Comparison of ENCODE assay signal across 24 cellular contexts in the genomic region with DNA sequence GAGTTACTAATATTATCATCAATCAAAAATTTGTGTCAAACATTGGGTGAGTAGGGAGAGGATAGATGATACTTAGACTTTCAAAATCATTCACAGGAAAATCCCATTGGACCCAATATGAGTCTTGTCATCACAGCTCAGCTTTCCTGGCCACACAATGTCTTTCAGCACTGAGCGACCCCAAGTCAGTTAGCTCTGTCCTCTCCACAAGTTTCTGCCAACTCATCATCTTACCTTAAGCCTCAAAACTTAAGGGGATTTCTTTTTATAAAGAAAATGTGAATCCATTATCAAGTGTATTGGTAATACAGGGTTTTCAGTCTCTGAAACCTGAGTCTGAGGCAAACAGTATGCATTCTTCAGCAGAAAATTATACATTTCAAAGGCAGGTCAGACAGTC. TPM values are rescaled to one million over a fixed set of nuclear protein-coding genes. Genes with fewer than 3 reads are reported as not detected.
DNase-seq lines count a peak whose midpoint lies in the region; ATAC-seq, FAIRE-seq and TF ChIP-seq lines count a peak whose summit lies in the region.
"Had no signal": no experiment of that assay in that cellular context is flagged by ENCODE, and none has a peak within 500 bp of the region (broad histone marks: within the 10 kb centered on the region; RNA-seq: fewer than 3 reads in every experiment).

No MANE protein-coding gene starts in this region.

- no peak overlapping the region for H3K27ac ChIP-seq in A549
- no peak overlapping the region for H3K27ac ChIP-seq in GM23338 (ENCODE audit: low read depth)
- H3K27ac ChIP-seq in tibial nerve: no peak overlapping the region

- TF ChIP-seq RAD21 in A549 (conservative IDR thresholded peaks at IDR 0.05 in 1 of 2, IDR thresholded peaks at IDR 0.05 in 1 of 2): no peak

- TF ChIP-seq EP300 in A549 (IDR thresholded peaks at IDR 0.05) (no peak), tibial nerve (IDR thresholded peaks at IDR 0.05) (no peak)

- H3K36me3 ChIP-seq in GM23338 (ENCODE audit: insufficient read depth) (no peaks in the 10 kb centered on the region), tibial nerve (peaks cover 0 to 61% (median 0%) of the 10 kb centered on the region in 3 donors)
- H3K36me3 ChIP-seq: BE2C had no signal

- no peak overlapping the region for H3K4me3 Mint-ChIP-seq in activated T-cell treated with anti-CD3 and anti-CD28 coated beads, Interleukin-2, amount 50 U/mL, for 24 hours
- no peak overlapping the region for H3K4me3 Mint-ChIP-seq in activated T-cell treated with anti-CD3 and anti-CD28 coated beads, Interleukin-2, amount 50 U/mL, for 4 hours
- H3K4me3 Mint-ChIP-seq in GM23338 (no peak overlapping the region), immature natural killer cell (no peak overlapping the region)
- no peak overlapping the region for H3K4me3 Mint-ChIP-seq in activated T-helper 1 cell treated with anti-CD3 and anti-CD28 coated beads, Interleukin-12 subunit alpha, Interleukin-12 subunit beta, Interleukin-2, Interleukin-4 antibody, amounts not matched to agents 30 ng/mL and 10 ng/mL and 1 ng/mL, durations not matched to agents 14 hours and 24 hours and 36 hours
- H3K4me3 Mint-ChIP-seq: H9, HFFc6, IgD-negative memory B cell had no signal

- H3K27me3 Mint-ChIP-seq in activated T-cell treated with anti-CD3 and anti-CD28 coated beads, Interleukin-2, amount 50 U/mL, for 24 hours: no peaks in the 10 kb centered on the region
- H3K27me3 Mint-ChIP-seq in activated T-cell treated with anti-CD3 and anti-CD28 coated beads, Interleukin-2, amount 50 U/mL, for 4 hours (ENCODE audit: low read depth): no peaks in the 10 kb centered on the region
- no peaks in the 10 kb centered on the region for H3K27me3 Mint-ChIP-seq in GM23338 (ENCODE audit: insufficient read depth, low read depth, poor library complexity)
- no peaks in the 10 kb centered on the region for H3K27me3 Mint-ChIP-seq in activated T-helper 1 cell treated with anti-CD3 and anti-CD28 coated beads, Interleukin-12 subunit alpha, Interleukin-12 subunit beta, Interleukin-2, Interleukin-4 antibody, amounts not matched to agents 30 ng/mL and 10 ng/mL and 1 ng/mL, durations not matched to agents 14 hours and 24 hours and 36 hours (ENCODE audit: insufficient read depth)
- H3K27me3 Mint-ChIP-seq in immature natural killer cell (ENCODE audit: low read depth in 3 of 3): peaks cover 0 to 3% (median 0%) of the 10 kb centered on the region in 3 donors
- H3K27me3 Mint-ChIP-seq: IgD-negative memory B cell had no signal

- H3K4me2 ChIP-seq in A549 (no peak overlapping the region), GM23338 (no peak overlapping the region)

- no peaks in the 10 kb centered on the region for H3K79me2 ChIP-seq in GM23338 (replicated peaks; ENCODE audit: insufficient read depth)

- H3K9me3 ChIP-seq in A549 (no peaks in the 10 kb centered on the region), tibial nerve (no peaks in the 10 kb centered on the region)
- H3K9me3 ChIP-seq: BE2C had no signal

- H3K9me2 ChIP-seq in GM23338 (ENCODE audit: insufficient read depth): no peaks in the 10 kb centered on the region

- POLR2A ChIA-PET in A549 (lab: Yijun Ruan, JAX): no interaction called here

- H2AFZ ChIP-seq in GM23338: no peak overlapping the region

- no peak for ATAC-seq in activated T-cell treated with anti-CD3 and anti-CD28 coated beads, Interleukin-2, amount 50 U/mL, for 4 hours
- no peak for ATAC-seq in A549
- ATAC-seq in GM23338: no peak
- ATAC-seq in HG03469 (IDR thresholded peaks at IDR 0.05; ENCODE audit: unreplicated experiment): no peak

- H3K9me3 Mint-ChIP-seq in activated T-cell treated with anti-CD3 and anti-CD28 coated beads, Interleukin-2, amount 50 U/mL, for 24 hours: no peaks in the 10 kb centered on the region
- H3K9me3 Mint-ChIP-seq in activated T-cell treated with anti-CD3 and anti-CD28 coated beads, Interleukin-2, amount 50 U/mL, for 4 hours: no peaks in the 10 kb centered on the region
- H3K9me3 Mint-ChIP-seq in GM23338 (no peaks in the 10 kb centered on the region), immature natural killer cell (no peaks in the 10 kb centered on the region)
- H3K9me3 Mint-ChIP-seq in activated T-helper 1 cell treated with anti-CD3 and anti-CD28 coated beads, Interleukin-12 subunit alpha, Interleukin-12 subunit beta, Interleukin-2, Interleukin-4 antibody, amounts not matched to agents 30 ng/mL and 10 ng/mL and 1 ng/mL, durations not matched to agents 14 hours and 24 hours and 36 hours: no peaks in the 10 kb centered on the region
- H3K9me3 Mint-ChIP-seq: H9, HFFc6, IgD-negative memory B cell had no signal

- TF ChIP-seq CTCF in A549 (IDR thresholded peaks at IDR 0.05) (no peak), GM23338 (conservative IDR thresholded peaks at IDR 0.05; ENCODE audit: low read depth in 2 of 2) (no peak), tibial nerve (IDR thresholded peaks at IDR 0.05) (no peak)

- peaks cover 68% of the 10 kb centered on the region for H3K36me3 Mint-ChIP-seq in activated T-cell treated with anti-CD3 and anti-CD28 coated beads, Interleukin-2, amount 50 U/mL, for 24 hours (ENCODE audit: low read depth)
- peaks cover 37% of the 10 kb centered on the region for H3K36me3 Mint-ChIP-seq in activated T-cell treated with anti-CD3 and anti-CD28 coated beads, Interleukin-2, amount 50 U/mL, for 4 hours (ENCODE audit: insufficient read depth)
- no peaks in the 10 kb centered on the region for H3K36me3 Mint-ChIP-seq in GM23338 (ENCODE audit: low read depth)
- H3K36me3 Mint-ChIP-seq in activated T-helper 1 cell treated with anti-CD3 and anti-CD28 coated beads, Interleukin-12 subunit alpha, Interleukin-12 subunit beta, Interleukin-2, Interleukin-4 antibody, amounts not matched to agents 30 ng/mL and 10 ng/mL and 1 ng/mL, durations not matched to agents 14 hours and 24 hours and 36 hours (ENCODE audit: low read depth): peaks cover 25% of the 10 kb centered on the region
- peaks cover 10 to 22% (median 10%) of the 10 kb centered on the region in 3 donors for H3K36me3 Mint-ChIP-seq in immature natural killer cell

- TF ChIP-seq POLR2A in A549 (IDR thresholded peaks at IDR 0.05; ENCODE audit: low read length) (no peak), tibial nerve (IDR thresholded peaks at IDR 0.05) (no peak)

- no peak for FAIRE-seq in A549 (lab: Jason Lieb, UNC)
- FAIRE-seq: D721Med had no signal

- WGBS in A549 (ENCODE audit: missing lambda C conversion rate): 100% methylated on average over 1 of the region's 1 CpG
- 91 to 100% methylated on average over 1 of the region's 1 CpG for WGBS in tibial nerve, 2 donors

- no peaks in the 10 kb centered on the region for H4K20me1 ChIP-seq in GM23338 (replicated peaks; ENCODE audit: insufficient read depth)

- H3K4me1 Mint-ChIP-seq in activated T-cell treated with anti-CD3 and anti-CD28 coated beads, Interleukin-2, amount 50 U/mL, for 24 hours (ENCODE audit: low read depth): peaks cover 58% of the 10 kb centered on the region
- H3K4me1 Mint-ChIP-seq in activated T-cell treated with anti-CD3 and anti-CD28 coated beads, Interleukin-2, amount 50 U/mL, for 4 hours (ENCODE audit: low read depth): peaks cover 30% of the 10 kb centered on the region
- H3K4me1 Mint-ChIP-seq in GM23338 (no peaks in the 10 kb centered on the region), immature natural killer cell (peaks cover 30 to 39% of the 10 kb centered on the region in 2 donors)
- H3K4me1 Mint-ChIP-seq in activated T-helper 1 cell treated with anti-CD3 and anti-CD28 coated beads, Interleukin-12 subunit alpha, Interleukin-12 subunit beta, Interleukin-2, Interleukin-4 antibody, amounts not matched to agents 30 ng/mL and 10 ng/mL and 1 ng/mL, durations not matched to agents 14 hours and 24 hours and 36 hours (ENCODE audit: low read depth): peaks cover 51% of the 10 kb centered on the region
- H3K4me1 Mint-ChIP-seq: H9 had no signal

- H3K4me1 ChIP-seq in A549 (peaks cover 14% of the 10 kb centered on the region), GM23338 (ENCODE audit: insufficient read depth) (no peaks in the 10 kb centered on the region; the same call in 1 of the 2 replicates), tibial nerve (no peaks in the 10 kb centered on the region)

- no peaks in the 10 kb centered on the region for H3F3A ChIP-seq in GM23338 (replicated peaks; ENCODE audit: low read depth)

- intact Hi-C loops in activated T-helper 1 cell treated with anti-CD3 and anti-CD28 coated beads, Interleukin-12 subunit alpha, Interleukin-12 subunit beta, Interleukin-2, Interleukin-4 antibody, amounts not matched to agents 30 ng/mL and 10 ng/mL and 1 ng/mL, durations not matched to agents 14 hours and 24 hours and 36 hours (cut with micrococcal nuclease): no loop called here

- no peaks in the 10 kb centered on the region for H3K27me3 ChIP-seq in GM23338 (ENCODE audit: insufficient read depth)
- no peaks in the 10 kb centered on the region for H3K27me3 ChIP-seq in tibial nerve
- H3K27me3 ChIP-seq: BE2C had no signal

- H3K4me3 ChIP-seq in A549 (no peak overlapping the region), GM23338 (no peak overlapping the region), tibial nerve (no peak overlapping the region)

- no peak for DNase-seq in activated T-cell treated with anti-CD3 and anti-CD28 coated beads, Interleukin-2, amount 50 U/mL, for 24 hours
- DNase-seq in activated T-cell treated with anti-CD3 and anti-CD28 coated beads, Interleukin-2, amount 50 U/mL, for 4 hours: no peak
- DNase-seq in A549 (ENCODE audit: low read depth in 1 of 2, low spot score in 1 of 2) (no peak), GM23338 (ENCODE audit: low spot score) (no peak), tibial nerve (ENCODE audit: low spot score in 2 of 2) (no peak), immature natural killer cell (no peak)
- DNase-seq in activated T-helper 1 cell treated with anti-CD3 and anti-CD28 coated beads, Interleukin-12 subunit alpha, Interleukin-12 subunit beta, Interleukin-2, Interleukin-4 antibody, amounts not matched to agents 30 ng/mL and 10 ng/mL and 1 ng/mL, durations not matched to agents 14 hours and 24 hours and 36 hours (ENCODE audit: low spot score): no peak
- DNase-seq: BE2C, DMS53, GDM1, H9, HFFc6, Karpas-422, NCI-H1694, NCI-H2081, NCI-H2171, NCI-H345, NCI-H524, NCI-H774, OCI-M1, Right ventricle myocardium superior had no signal

- H3K27ac Mint-ChIP-seq in activated T-cell treated with anti-CD3 and anti-CD28 coated beads, Interleukin-2, amount 50 U/mL, for 24 hours: peak overlapping the region; percentile 95
- H3K27ac Mint-ChIP-seq in GM23338 (peak overlapping the region; percentile 80; the same call in 1 of the 2 replicates), immature natural killer cell (no peak overlapping the region)
- H3K27ac Mint-ChIP-seq in activated T-helper 1 cell treated with anti-CD3 and anti-CD28 coated beads, Interleukin-12 subunit alpha, Interleukin-12 subunit beta, Interleukin-2, Interleukin-4 antibody, amounts not matched to agents 30 ng/mL and 10 ng/mL and 1 ng/mL, durations not matched to agents 14 hours and 24 hours and 36 hours: peak overlapping the region; percentile 56
- H3K27ac Mint-ChIP-seq: H9, HFFc6, IgD-negative memory B cell had no signal

- CTCF ChIA-PET in A549 (lab: Yijun Ruan, JAX): no interaction called here

RNA-seq across cellular contexts. Expression of gene SUMF1, which starts 55.8 kb away (rescaled TPM):
- 10 to 100 TPM in 1 of 3 donors, 1 to 10 TPM in 2; 7.5 to 10.4 (median 9.4) TPM for total RNA-seq in activated T-cell treated with anti-CD3 and anti-CD28 coated beads, Interleukin-2, amount 50 U/mL, for 4 hours
- polyA plus RNA-seq in A549 (2011; rRNA removed) (23.4 and 25.4 TPM in 2 replicates), A549 (2017; fragmentation: RNase III; extraction: RNeasy Plus Mini Kit Qiagen cat#74134 plus additional on column Dnase treatment) (19.2 to 20.9 TPM (median 20.9 TPM) in 3 replicates), GM23338 (2016; fragmentation: Nextera tagmentation; extraction: Ambion mirVana) (6.3 and 6.9 TPM in 2 replicates), immature natural killer cell (10 to 100 TPM; 38.3 to 79.9 (median 43.9) TPM)
- 14.4 and 20.2 TPM in 2 replicates for polyA plus RNA-seq in A549 (2012; cell fraction: cytosol; rRNA removed)
- 17.2 and 25.1 TPM in 2 replicates for polyA plus RNA-seq in A549 (2012; cell fraction: nucleus; rRNA removed)
- polyA minus RNA-seq in A549 (2011; rRNA and poly(A)+ RNA removed): 22.8 and 23.1 TPM in 2 replicates
- total RNA-seq in GM23338 (2014; rRNA removed; shearing (Covaris generic)): 15.8 and 20.3 TPM in 2 replicates
- total RNA-seq in activated T-helper 1 cell treated with anti-CD3 and anti-CD28 coated beads, Interleukin-12 subunit alpha, Interleukin-12 subunit beta, Interleukin-2, Interleukin-4 antibody, amounts not matched to agents 30 ng/mL and 10 ng/mL and 1 ng/mL, durations not matched to agents 14 hours and 24 hours and 36 hours: 6.1 and 7.0 TPM in 2 replicates
- 10 to 100 TPM; 49.2 to 70.6 (median 63.8) TPM for total RNA-seq in tibial nerve

Comparison
In these comparisons a context has a peak if more than half of its experiments do, and no peak if none do; other contexts are left out.
1. H3K27ac Mint-ChIP-seq: peak in activated T-cell treated with anti-CD3 and anti-CD28 coated beads, Interleukin-2, amount 50 U/mL, for 24 hours (single experiment), GM23338 (single experiment) and activated T-helper 1 cell treated with anti-CD3 and anti-CD28 coated beads, Interleukin-12 subunit alpha, Interleukin-12 subunit beta, Interleukin-2, Interleukin-4 antibody, amounts not matched to agents 30 ng/mL and 10 ng/mL and 1 ng/mL, durations not matched to agents 14 hours and 24 hours and 36 hours (single experiment); none in immature natural killer cell (0 of 6).